Comparison of ENCODE assay signal across 22 cellular contexts in genomic region chr11:70498976-70499801, GRCh38.
"Had no signal": no experiment of that assay in that cellular context is flagged by ENCODE, and none has a peak within 500 bp of the region (broad histone marks: within the 10 kb centered on the region; RNA-seq: fewer than 3 reads in every experiment).

No MANE protein-coding gene starts in this region.

- DNase-seq: activated CD4-positive, alpha-beta T cell treated with anti-CD3 and anti-CD28 coated beads, Interleukin-2, amount 10 ng/mL, durations not matched to agents 7 days and 5 days; activated CD4-positive, CD25-positive, alpha-beta regulatory T cell treated with anti-CD3 and anti-CD28 coated beads, Interleukin-2, amount 50 U/mL, for 72 hours; activated CD8-positive, alpha-beta memory T cell treated with anti-CD3 and anti-CD28 coated beads, Interleukin-2, amount 10 ng/mL, durations not matched to agents 7 days and 5 days; activated CD8-positive, alpha-beta T cell treated with anti-CD3 and anti-CD28 coated beads for 36 hours; activated effector memory CD4-positive, alpha-beta T cell treated with anti-CD3 and anti-CD28 coated beads, Interleukin-2, amount 50 U/mL, for 16 hours; activated naive CD4-positive, alpha-beta T cell treated with anti-CD3 and anti-CD28 coated beads, Interleukin-2, amount 10 ng/mL, durations not matched to agents 7 days and 5 days; activated T-cell treated with anti-CD3 and anti-CD28 coated beads for 4 hours; amygdala; effector CD4-positive, alpha-beta T cell; left ventricle myocardium superior; mesenchymal stem cell; nephron progenitor cell; stimulated activated CD4-positive, alpha-beta T cell treated with anti-CD3 and anti-CD28 coated beads, Interleukin-2, amount 100 ng/mL, for 24 hours; stimulated activated naive CD8-positive, alpha-beta T cell treated with anti-CD3 and anti-CD28 coated beads, Interleukin-15, amount 100 ng/mL, for 72 hours; trophoblast cell had no signal

- H3K4me3 ChIP-seq: heart left ventricle, prostate gland, skin epidermis, vagina had no signal

- H3K36me3 ChIP-seq: heart left ventricle, prostate gland, vagina had no signal

- ATAC-seq: activated CD8-positive, alpha-beta memory T cell treated with anti-CD3 and anti-CD28 coated beads, Interleukin-2, amount 10 ng/mL, durations not matched to agents 7 days and 5 days; activated CD8-positive, alpha-beta T cell treated with anti-CD3 and anti-CD28 coated beads for 36 hours; heart left ventricle; left ventricle myocardium superior; stimulated activated effector memory CD8-positive, alpha-beta T cell treated with anti-CD3 and anti-CD28 coated beads, Interleukin-12 subunit alpha, Interleukin-12 subunit beta, amount 100 ng/mL, for 72 hours; stimulated activated naive CD8-positive, alpha-beta T cell treated with anti-CD3 and anti-CD28 coated beads, Interleukin-15, amount 100 ng/mL, for 72 hours; T-cell had no signal

- H3K4me1 ChIP-seq: prostate gland, vagina had no signal

- H3K27me3 ChIP-seq: heart left ventricle, vagina had no signal

- H3K9me3 ChIP-seq: heart left ventricle, prostate gland, vagina had no signal

- FAIRE-seq: endometrium had no signal

- H3K27ac ChIP-seq: heart left ventricle, prostate gland, skin epidermis, vagina had no signal
